ENCODE assay signal across 24 cellular contexts in the genomic region with DNA sequence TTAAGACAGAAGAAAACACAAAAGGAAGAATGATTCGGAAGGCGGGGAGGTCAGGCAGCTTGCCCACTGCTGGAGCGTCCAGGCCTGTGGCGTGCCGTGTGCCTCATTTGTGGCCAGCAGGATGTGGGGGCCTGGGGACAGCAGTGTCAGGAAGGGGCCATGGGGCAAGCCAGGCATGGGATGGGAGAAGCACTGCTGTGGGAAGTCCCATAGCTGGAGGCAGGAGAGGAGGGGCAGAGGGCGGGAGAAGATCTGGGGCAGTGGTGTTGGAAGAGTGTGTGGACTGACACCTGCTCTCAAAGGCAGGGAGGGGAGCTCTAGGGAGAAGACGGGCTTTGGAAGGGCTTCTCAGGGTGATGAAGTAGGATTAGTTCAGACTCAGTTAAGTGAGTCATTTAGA.
A peak's percentile ranks its signal among the peaks of the same experiment; 100 is the strongest.
DNase-seq lines count a peak whose midpoint lies in the region; ATAC-seq and TF ChIP-seq lines count a peak whose summit lies in the region.
"Had no signal": no experiment of that assay in that cellular context is flagged by ENCODE, and none has a peak within 500 bp of the region (broad histone marks: within the 10 kb centered on the region; RNA-seq: fewer than 3 reads in every experiment).

No MANE protein-coding gene starts in this region.

- H3K27me3 Mint-ChIP-seq in GM23338 (ENCODE audit: insufficient read depth, low read depth, poor library complexity) (peaks cover 11% of the 10 kb centered on the region), nephron progenitor cell (ENCODE audit: low read depth, poor library complexity) (peaks cover 14% of the 10 kb centered on the region)
- peaks cover 4% of the 10 kb centered on the region for H3K27me3 Mint-ChIP-seq in activated CD8-positive, alpha-beta T cell treated with anti-CD3 and anti-CD28 coated beads, Interleukin-2, amount 10 ng/mL, durations not matched to agents 7 days and 5 days (ENCODE audit: low read depth)

- no peaks in the 10 kb centered on the region for H3K9me3 ChIP-seq in HAP-1
- H3K9me3 ChIP-seq: ovary had no signal

- H3K36me3 ChIP-seq in GM23338 (ENCODE audit: insufficient read depth) (no peaks in the 10 kb centered on the region), HAP-1 (replicated peaks) (no peaks in the 10 kb centered on the region)
- H3K36me3 ChIP-seq: ovary had no signal

- ATAC-seq in activated CD4-positive, CD25-positive, alpha-beta regulatory T cell treated with anti-CD3 and anti-CD28 coated beads, Interleukin-2, amount 50 U/mL, for 24 hours: peak; percentile 5 to 6
- ATAC-seq in GM23338 (peak; percentile 19), GM18511 (IDR thresholded peaks at IDR 0.05; ENCODE audit: unreplicated experiment) (no peak)
- ATAC-seq in activated CD8-positive, alpha-beta T cell treated with anti-CD3 and anti-CD28 coated beads, Interleukin-2, amount 10 ng/mL, durations not matched to agents 7 days and 5 days: no peak
- ATAC-seq: right cardiac atrium had no signal

- POLR2A ChIA-PET in activated CD8-positive, alpha-beta T cell treated with anti-CD3 and anti-CD28 coated beads, Interleukin-2, amount 10 ng/mL, durations not matched to agents 7 days and 5 days (lab: Charles Lee): interaction anchor here (0.8 to 1.5 kb wide), 2 partner anchors 8 to 11 kb away, joined by 4 to 5 read pairs; no protein-coding TSS in a partner anchor

- H3K36me3 Mint-ChIP-seq in GM23338 (ENCODE audit: low read depth) (no peaks in the 10 kb centered on the region; the same call in 2 of the 3 replicates), nephron progenitor cell (ENCODE audit: low read depth) (no peaks in the 10 kb centered on the region)
- H3K36me3 Mint-ChIP-seq in activated CD8-positive, alpha-beta T cell treated with anti-CD3 and anti-CD28 coated beads, Interleukin-2, amount 10 ng/mL, durations not matched to agents 7 days and 5 days (ENCODE audit: low read depth): peaks cover 2% of the 10 kb centered on the region
- H3K36me3 Mint-ChIP-seq: T-cell had no signal

- in situ Hi-C loops in HAP-1 (cut with MboI; ENCODE audit: low sequenced_read_pairs): no loop called here

- H3K27ac ChIP-seq in GM23338 (ENCODE audit: low read depth): no peak overlapping the region
- H3K27ac ChIP-seq: ovary had no signal

- no peaks in the 10 kb centered on the region for H4K20me1 ChIP-seq in GM23338 (replicated peaks; ENCODE audit: insufficient read depth)

- H3F3A ChIP-seq in GM23338 (replicated peaks; ENCODE audit: low read depth): 0 out of 2 replicates have a peak, but pooled peaks cover 2% of the 10 kb centered on the region

- CTCF ChIA-PET in activated CD8-positive, alpha-beta T cell treated with anti-CD3 and anti-CD28 coated beads, Interleukin-2, amount 10 ng/mL, durations not matched to agents 7 days and 5 days (lab: Charles Lee): interaction anchor here (1.0 to 4.1 kb wide), 4 partner anchors 8 to 54 kb away, joined by 3 to 26 read pairs (median 6); no protein-coding TSS in a partner anchor

- H3K27me3 ChIP-seq in GM23338 (ENCODE audit: insufficient read depth) (no peaks in the 10 kb centered on the region), HAP-1 (ENCODE audit: low read depth) (no peaks in the 10 kb centered on the region)
- H3K27me3 ChIP-seq: ovary had no signal

- no peaks in the 10 kb centered on the region for H3K79me2 ChIP-seq in GM23338 (replicated peaks; ENCODE audit: insufficient read depth)

- H3K27ac Mint-ChIP-seq in GM23338: no peak overlapping the region
- H3K27ac Mint-ChIP-seq in activated CD8-positive, alpha-beta T cell treated with anti-CD3 and anti-CD28 coated beads, Interleukin-2, amount 10 ng/mL, durations not matched to agents 7 days and 5 days: peak overlapping the region; percentile 41
- H3K27ac Mint-ChIP-seq in nephron progenitor cell: peak overlapping the region; percentile 12
- H3K27ac Mint-ChIP-seq: HFFc6 had no signal

- H3K4me3 Mint-ChIP-seq in GM23338 (no peak overlapping the region), nephron progenitor cell (no peak overlapping the region)
- H3K4me3 Mint-ChIP-seq in activated CD8-positive, alpha-beta T cell treated with anti-CD3 and anti-CD28 coated beads, Interleukin-2, amount 10 ng/mL, durations not matched to agents 7 days and 5 days: no peak overlapping the region
- H3K4me3 Mint-ChIP-seq: HFFc6 had no signal

- H3K4me1 ChIP-seq in GM23338 (ENCODE audit: insufficient read depth) (peaks cover 15% of the 10 kb centered on the region), HAP-1 (no peaks in the 10 kb centered on the region)

- DNase-seq in activated CD4-positive, CD25-positive, alpha-beta regulatory T cell (lab: John Stamatoyannopoulos, UW): no peak
- DNase-seq in GM23338 (ENCODE audit: low spot score) (no peak), nephron progenitor cell (no peak), NCI-H345 (lab: John Stamatoyannopoulos, UW) (no peak), HAP-1 (ENCODE audit: low spot score in 2 of 2) (no peak)
- no peak for DNase-seq in activated CD8-positive, alpha-beta T cell treated with anti-CD3 and anti-CD28 coated beads, Interleukin-2, amount 10 ng/mL, durations not matched to agents 7 days and 5 days
- DNase-seq: activated CD8-positive, alpha-beta memory T cell treated with anti-CD3 and anti-CD28 coated beads for 24 hours; AML-193; amniotic stem cell; COR-L47; cortex of kidney; DMS79; HFFc6; KG1; NCI-H1930; NCI-H2227 treated with DMSO at 0.1 percent for 48 hours; NCI-H82; ovary; right cardiac atrium; SHP77 treated with DMSO at 0.1 percent for 48 hours; substantia nigra; T-cell had no signal

- peaks cover 29% of the 10 kb centered on the region for H3K4me1 Mint-ChIP-seq in GM23338
- H3K4me1 Mint-ChIP-seq in activated CD8-positive, alpha-beta T cell treated with anti-CD3 and anti-CD28 coated beads, Interleukin-2, amount 10 ng/mL, durations not matched to agents 7 days and 5 days (ENCODE audit: low read depth): peaks cover 70% of the 10 kb centered on the region
- H3K4me1 Mint-ChIP-seq in nephron progenitor cell: peaks cover 34% of the 10 kb centered on the region

- no peak overlapping the region for H3K4me2 ChIP-seq in GM23338

- TF ChIP-seq CTCF in GM23338 (conservative IDR thresholded peaks at IDR 0.05; ENCODE audit: low read depth in 2 of 2): no peak
- no peak for TF ChIP-seq CTCF in nephron progenitor cell (IDR thresholded peaks at IDR 0.05)

- H2AFZ ChIP-seq in GM23338: no peak overlapping the region

- H3K9me3 Mint-ChIP-seq in GM23338: no peaks in the 10 kb centered on the region
- H3K9me3 Mint-ChIP-seq in activated CD8-positive, alpha-beta T cell treated with anti-CD3 and anti-CD28 coated beads, Interleukin-2, amount 10 ng/mL, durations not matched to agents 7 days and 5 days (ENCODE audit: insufficient read depth): no peaks in the 10 kb centered on the region
- H3K9me3 Mint-ChIP-seq in nephron progenitor cell: no peaks in the 10 kb centered on the region
- H3K9me3 Mint-ChIP-seq: HFFc6, T-cell had no signal

- no peak overlapping the region for H3K4me3 ChIP-seq in GM23338
- no peak overlapping the region for H3K4me3 ChIP-seq in HAP-1
- H3K4me3 ChIP-seq: ovary had no signal

- H3K9me2 ChIP-seq in GM23338 (ENCODE audit: insufficient read depth): no peaks in the 10 kb centered on the region

TF ChIP-seq in GM23338, 12 proteins besides CTCF, POLR2A, EP300 and RAD21 (continues in another document):
- no peak for TF ChIP-seq ZNF114 (CRISPR knock-in tag; IDR thresholded peaks at IDR 0.05)
- no peak for TF ChIP-seq ZNF331 (CRISPR knock-in tag; IDR thresholded peaks at IDR 0.05; ENCODE audit: low read depth)
- no peak for TF ChIP-seq NANOG (IDR thresholded peaks at IDR 0.05; ENCODE audit: borderline replicate concordance)
- no peak for TF ChIP-seq EZH2phosphoT487 (IDR thresholded peaks at IDR 0.05; ENCODE audit: unreplicated experiment)
- TF ChIP-seq STAT1 (IDR thresholded peaks at IDR 0.05; ENCODE audit: unreplicated experiment): no peak

Comparison
In these comparisons a context has a peak if more than half of its experiments do, and no peak if none do; other contexts are left out.
1. ATAC-seq: peak in activated CD4-positive, CD25-positive, alpha-beta regulatory T cell treated with anti-CD3 and anti-CD28 coated beads, Interleukin-2, amount 50 U/mL, for 24 hours (2 of 2) and GM23338 (single experiment); none in activated CD8-positive, alpha-beta T cell treated with anti-CD3 and anti-CD28 coated beads, Interleukin-2, amount 10 ng/mL, durations not matched to agents 7 days and 5 days (single experiment) and GM18511 (single experiment).